19 cellular contexts compared by ENCODE assay signal in the genomic region with DNA sequence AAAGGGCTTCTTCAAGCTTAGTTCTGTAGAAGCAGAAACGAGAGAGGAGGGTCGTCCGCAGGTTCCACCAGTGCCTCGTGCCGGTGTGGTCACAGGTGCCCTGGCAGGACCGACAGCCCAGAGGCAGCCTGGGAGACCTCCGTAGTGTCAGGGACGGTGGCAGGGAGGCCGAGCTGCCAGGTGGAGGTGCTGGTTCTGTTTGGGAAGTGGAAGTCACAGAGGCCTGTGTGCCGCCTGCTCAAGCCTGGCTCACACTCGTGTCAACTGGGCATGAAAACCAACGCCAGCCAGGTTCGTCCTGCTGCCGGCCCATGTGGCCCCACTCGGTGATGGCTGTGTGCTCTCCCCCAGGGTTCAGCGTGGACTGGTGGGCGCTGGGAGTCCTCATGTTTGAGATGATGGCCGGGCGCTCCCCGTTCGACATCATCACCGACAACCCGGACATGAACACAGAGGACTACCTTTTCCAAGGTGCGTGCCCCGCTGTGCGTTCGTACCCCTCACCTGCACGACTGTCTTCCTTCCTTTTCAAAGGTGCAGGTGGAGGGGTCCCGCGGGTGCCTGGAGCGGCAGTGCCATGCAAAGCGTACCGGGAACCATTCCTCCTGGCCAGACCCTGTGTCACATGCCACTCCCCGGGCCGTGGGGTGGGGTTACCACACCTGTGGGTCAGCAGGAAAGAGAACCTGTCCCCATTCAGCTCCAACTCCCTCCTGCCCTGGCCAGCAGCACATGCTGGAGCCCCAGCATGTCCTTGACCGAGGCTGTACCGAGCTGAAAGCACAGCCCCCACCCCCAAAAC. TPM values are rescaled to one million over a fixed set of nuclear protein-coding genes. Genes with fewer than 3 reads are reported as not detected.
DNase-seq lines count a peak whose midpoint lies in the region; ATAC-seq and TF ChIP-seq lines count a peak whose summit lies in the region.
"Had no signal": no experiment of that assay in that cellular context is flagged by ENCODE, and none has a peak within 500 bp of the region (broad histone marks: within the 10 kb centered on the region; RNA-seq: fewer than 3 reads in every experiment).

No MANE protein-coding gene starts in this region.

- H3K9me3 ChIP-seq in BLaER1 = no peaks in the 10 kb centered on the region
- no peaks in the 10 kb centered on the region for H3K9me3 ChIP-seq in neural progenitor cell (ENCODE audit: low read depth)
- H3K9me3 ChIP-seq: BE2C, upper lobe of left lung had no signal

- H3K79me1 ChIP-seq in mesendoderm (ENCODE audit: low read length) = no peaks in the 10 kb centered on the region

- H3K27me3 Mint-ChIP-seq in GM23338 (ENCODE audit: insufficient read depth, low read depth, poor library complexity) (peaks cover 9% of the 10 kb centered on the region), neural progenitor cell (ENCODE audit: insufficient read depth, low read depth) (peaks cover 5% of the 10 kb centered on the region)
- H3K27me3 Mint-ChIP-seq in activated T-helper 17 cell treated with anti-CD3 and anti-CD28 coated beads, Interleukin-2, amount 50 U/mL, for 72 hours = no peaks in the 10 kb centered on the region
- H3K27me3 Mint-ChIP-seq in activated naive CD4-positive, alpha-beta T cell treated with anti-CD3 and anti-CD28 coated beads for 36 hours (ENCODE audit: low read depth) = no peaks in the 10 kb centered on the region
- H3K27me3 Mint-ChIP-seq: activated CD4-positive, alpha-beta memory T cell treated with anti-CD3 and anti-CD28 coated beads, Interleukin-2, amount 10 ng/mL, durations not matched to agents 7 days and 5 days; activated T-cell treated with anti-CD3 and anti-CD28 coated beads, Interleukin-2, amount 50 U/mL, for 24 hours; effector memory CD8-positive, alpha-beta T cell; natural killer cell treated with Interleukin-12 subunit alpha and Interleukin-12 subunit beta and Interleukin-15 and Interleukin-18, amount 100 ng/mL, for 72 hours; progenitor cell of endocrine pancreas had no signal

- intact Hi-C loops in activated naive CD4-positive, alpha-beta T cell treated with anti-CD3 and anti-CD28 coated beads for 36 hours (cut with micrococcal nuclease) = loop anchor here (1.0 kb wide), 1 partner anchor 82 kb away; no protein-coding TSS in a partner anchor

- no peak overlapping the region for H2AK5ac ChIP-seq in mesendoderm (ENCODE audit: low read length)

- no peaks in the 10 kb centered on the region for H3K9me2 ChIP-seq in GM23338 (ENCODE audit: insufficient read depth)

- no peak overlapping the region for H2BK120ac ChIP-seq in mesendoderm (ENCODE audit: low read depth, low read length)

- H4K20me1 ChIP-seq in BLaER1 = peaks cover 86% of the 10 kb centered on the region
- H4K20me1 ChIP-seq in GM23338 (replicated peaks; ENCODE audit: insufficient read depth) = no peaks in the 10 kb centered on the region; the same call in 1 of the 2 replicates
- H4K20me1 ChIP-seq in neural progenitor cell (ENCODE audit: low read depth) = no peaks in the 10 kb centered on the region

- H3K9ac ChIP-seq in BLaER1 (no peak overlapping the region), neural progenitor cell (no peak overlapping the region), mesendoderm (ENCODE audit: low read length) (no peak overlapping the region)

- H3K27ac Mint-ChIP-seq in GM23338 (peak overlapping the region; percentile 75), neural progenitor cell (peak overlapping the region; percentile 50)
- no peak overlapping the region for H3K27ac Mint-ChIP-seq in activated T-helper 17 cell treated with anti-CD3 and anti-CD28 coated beads, Interleukin-2, amount 50 U/mL, for 72 hours
- no peak overlapping the region for H3K27ac Mint-ChIP-seq in activated naive CD4-positive, alpha-beta T cell treated with anti-CD3 and anti-CD28 coated beads for 36 hours
- H3K27ac Mint-ChIP-seq: activated CD4-positive, alpha-beta memory T cell treated with anti-CD3 and anti-CD28 coated beads, Interleukin-2, amount 10 ng/mL, durations not matched to agents 7 days and 5 days; natural killer cell treated with Interleukin-12 subunit alpha and Interleukin-12 subunit beta and Interleukin-15 and Interleukin-18, amount 100 ng/mL, for 72 hours; progenitor cell of endocrine pancreas had no signal

- H3K4me1 Mint-ChIP-seq in GM23338 (peaks cover 4% of the 10 kb centered on the region), neural progenitor cell (no peaks in the 10 kb centered on the region)
- no peaks in the 10 kb centered on the region for H3K4me1 Mint-ChIP-seq in activated T-helper 17 cell treated with anti-CD3 and anti-CD28 coated beads, Interleukin-2, amount 50 U/mL, for 72 hours
- no peaks in the 10 kb centered on the region for H3K4me1 Mint-ChIP-seq in activated naive CD4-positive, alpha-beta T cell treated with anti-CD3 and anti-CD28 coated beads for 36 hours (ENCODE audit: low read depth)

- H4K8ac ChIP-seq in mesendoderm (ENCODE audit: low read depth, low read length) = no peak overlapping the region

- ATAC-seq in GM23338 (peak; percentile 18), HG03097 (IDR thresholded peaks at IDR 0.05; ENCODE audit: low FRiP score, unreplicated experiment) (no peak)
- ATAC-seq in activated T-helper 17 cell treated with anti-CD3 and anti-CD28 coated beads, Interleukin-2, amount 50 U/mL, for 72 hours (replicated peaks) = peak; percentile 22
- ATAC-seq: natural killer cell treated with Interleukin-12 subunit alpha and Interleukin-12 subunit beta and Interleukin-15 and Interleukin-18, amount 100 ng/mL, for 72 hours had no signal

- H3K27ac ChIP-seq in BLaER1 (no peak overlapping the region), GM23338 (ENCODE audit: low read depth) (0 out of 2 replicates have a peak overlapping the region, but pooled peaks have one; percentile 32), neural progenitor cell (no peak overlapping the region), mesendoderm (ENCODE audit: low read depth, low read length) (no peak overlapping the region)
- H3K27ac ChIP-seq: brain microvascular endothelial cell, foreskin keratinocyte had no signal

- H3F3A ChIP-seq in GM23338 (replicated peaks; ENCODE audit: low read depth) (peaks cover 6% of the 10 kb centered on the region; the same call in 1 of the 2 replicates), neural progenitor cell (ENCODE audit: low read depth) (peaks cover 3% of the 10 kb centered on the region)

- peaks cover 92% of the 10 kb centered on the region for H3K36me3 ChIP-seq in BLaER1
- no peaks in the 10 kb centered on the region for H3K36me3 ChIP-seq in GM23338 (ENCODE audit: insufficient read depth)
- no peaks in the 10 kb centered on the region for H3K36me3 ChIP-seq in neural progenitor cell
- H3K36me3 ChIP-seq in mesendoderm (ENCODE audit: control insufficient read depth, insufficient read depth, low read length) = peaks cover 2% of the 10 kb centered on the region
- H3K36me3 ChIP-seq: BE2C, brain microvascular endothelial cell had no signal

- H3K4me2 ChIP-seq in BLaER1 (peak overlapping the region; percentile 59), GM23338 (no peak overlapping the region), neural progenitor cell (no peak overlapping the region), mesendoderm (ENCODE audit: low read length) (no peak overlapping the region)

- H2BK15ac ChIP-seq in mesendoderm (replicated peaks; ENCODE audit: low read depth) = no peak overlapping the region

- H2AFZ ChIP-seq in GM23338 (no peak overlapping the region), neural progenitor cell (replicated peaks) (no peak overlapping the region)

- H2BK5ac ChIP-seq in mesendoderm (ENCODE audit: low read length) = no peak overlapping the region

- TF ChIP-seq CTCF in GM23338 (conservative IDR thresholded peaks at IDR 0.05; ENCODE audit: low read depth in 2 of 2) = 0 out of 4 replicates have a peak, but pooled peaks of 1 of the 2 experiments have one; percentile 10
- no peak for TF ChIP-seq CTCF in neural progenitor cell (IDR thresholded peaks at IDR 0.05)

- no peaks in the 10 kb centered on the region for H3K27me3 ChIP-seq in BLaER1
- no peaks in the 10 kb centered on the region for H3K27me3 ChIP-seq in GM23338 (ENCODE audit: insufficient read depth)
- no peaks in the 10 kb centered on the region for H3K27me3 ChIP-seq in neural progenitor cell
- no peaks in the 10 kb centered on the region for H3K27me3 ChIP-seq in mesendoderm (ENCODE audit: insufficient read depth, low read length, poor library complexity)
- H3K27me3 ChIP-seq: BE2C, brain microvascular endothelial cell, foreskin keratinocyte, upper lobe of left lung had no signal

- H3K79me2 ChIP-seq in GM23338 (replicated peaks; ENCODE audit: insufficient read depth) = no peaks in the 10 kb centered on the region
- no peaks in the 10 kb centered on the region for H3K79me2 ChIP-seq in neural progenitor cell (ENCODE audit: low read depth)
- H3K79me2 ChIP-seq in mesendoderm (ENCODE audit: control insufficient read depth, insufficient read depth, low read length) = no peaks in the 10 kb centered on the region

- H4K5ac ChIP-seq in mesendoderm (ENCODE audit: low read length) = no peak overlapping the region

- H3K4me1 ChIP-seq in BLaER1 = peaks cover 15% of the 10 kb centered on the region
- H3K4me1 ChIP-seq in GM23338 (ENCODE audit: insufficient read depth) = no peaks in the 10 kb centered on the region
- H3K4me1 ChIP-seq in neural progenitor cell = no peaks in the 10 kb centered on the region
- no peaks in the 10 kb centered on the region for H3K4me1 ChIP-seq in mesendoderm (ENCODE audit: control insufficient read depth, low read depth, low read length)
- H3K4me1 ChIP-seq: BE2C, foreskin keratinocyte had no signal

- H3K4me3 ChIP-seq in BLaER1 = no peak overlapping the region
- no peak overlapping the region for H3K4me3 ChIP-seq in GM23338
- no peak overlapping the region for H3K4me3 ChIP-seq in neural progenitor cell
- H3K4me3 ChIP-seq in mesendoderm (ENCODE audit: low read length) = no peak overlapping the region
- H3K4me3 ChIP-seq: GM12878 had no signal

- H3K4me3 Mint-ChIP-seq in GM23338 = no peak overlapping the region
- H3K4me3 Mint-ChIP-seq in activated T-helper 17 cell treated with anti-CD3 and anti-CD28 coated beads, Interleukin-2, amount 50 U/mL, for 72 hours = no peak overlapping the region
- H3K4me3 Mint-ChIP-seq in neural progenitor cell = no peak overlapping the region
- no peak overlapping the region for H3K4me3 Mint-ChIP-seq in activated naive CD4-positive, alpha-beta T cell treated with anti-CD3 and anti-CD28 coated beads for 36 hours
- H3K4me3 Mint-ChIP-seq: effector memory CD8-positive, alpha-beta T cell; natural killer cell treated with Interleukin-12 subunit alpha and Interleukin-12 subunit beta and Interleukin-15 and Interleukin-18, amount 100 ng/mL, for 72 hours had no signal

- no peak overlapping the region for H3K18ac ChIP-seq in mesendoderm (ENCODE audit: low read length)

- DNase-seq in GM23338 (ENCODE audit: low spot score) (peak; percentile 34), neural progenitor cell (ENCODE audit: low spot score) (no peak), AG08395 (ENCODE audit: low spot score) (no peak), mesendoderm (no peak)
- no peak for DNase-seq in activated naive CD4-positive, alpha-beta T cell treated with anti-CD3 and anti-CD28 coated beads for 36 hours
- DNase-seq: brain microvascular endothelial cell; effector memory CD8-positive, alpha-beta T cell; T-helper 9 cell had no signal

- no peaks in the 10 kb centered on the region for H3K9me3 Mint-ChIP-seq in GM23338
- H3K9me3 Mint-ChIP-seq in activated T-helper 17 cell treated with anti-CD3 and anti-CD28 coated beads, Interleukin-2, amount 50 U/mL, for 72 hours = no peaks in the 10 kb centered on the region
- no peaks in the 10 kb centered on the region for H3K9me3 Mint-ChIP-seq in neural progenitor cell
- H3K9me3 Mint-ChIP-seq in activated naive CD4-positive, alpha-beta T cell treated with anti-CD3 and anti-CD28 coated beads for 36 hours = no peaks in the 10 kb centered on the region
- H3K9me3 Mint-ChIP-seq: activated CD4-positive, alpha-beta memory T cell treated with anti-CD3 and anti-CD28 coated beads, Interleukin-2, amount 10 ng/mL, durations not matched to agents 7 days and 5 days; activated T-cell treated with anti-CD3 and anti-CD28 coated beads, Interleukin-2, amount 50 U/mL, for 24 hours; effector memory CD8-positive, alpha-beta T cell; natural killer cell treated with Interleukin-12 subunit alpha and Interleukin-12 subunit beta and Interleukin-15 and Interleukin-18, amount 100 ng/mL, for 72 hours had no signal

- CTCF ChIA-PET in activated naive CD4-positive, alpha-beta T cell treated with anti-CD3 and anti-CD28 coated beads for 36 hours (lab: Charles Lee) = interaction anchor here (0.6 to 2.6 kb wide), 19 partner anchors 8 to 426 kb away, joined by 3 to 12 read pairs (median 6); a partner anchor contains a TSS

- peaks cover 22% of the 10 kb centered on the region for H3K36me3 Mint-ChIP-seq in GM23338 (ENCODE audit: low read depth)
- no peaks in the 10 kb centered on the region for H3K36me3 Mint-ChIP-seq in activated T-helper 17 cell treated with anti-CD3 and anti-CD28 coated beads, Interleukin-2, amount 50 U/mL, for 72 hours (ENCODE audit: low read depth)
- H3K36me3 Mint-ChIP-seq in neural progenitor cell = peaks cover 2% of the 10 kb centered on the region
- H3K36me3 Mint-ChIP-seq in activated naive CD4-positive, alpha-beta T cell treated with anti-CD3 and anti-CD28 coated beads for 36 hours (ENCODE audit: low read depth) = peaks cover 5% of the 10 kb centered on the region
- H3K36me3 Mint-ChIP-seq: natural killer cell treated with Interleukin-12 subunit alpha and Interleukin-12 subunit beta and Interleukin-15 and Interleukin-18, amount 100 ng/mL, for 72 hours had no signal

- H3K23ac ChIP-seq in mesendoderm (ENCODE audit: low read length) = no peak overlapping the region

- WGBS in mesendoderm (ENCODE audit: extremely low coverage, insufficient coverage, low lambda C conversion rate) = no CpG with 5 or more reads among the region's 37 CpGs

- H3K56ac ChIP-seq in mesendoderm (ENCODE audit: low read length) = no peak overlapping the region

- no peak overlapping the region for H3K4ac ChIP-seq in mesendoderm (ENCODE audit: low read depth, low read length)

RNA-seq across cellular contexts. Expression of a gene that starts 20.8 kb away (rescaled TPM):
- total RNA-seq in GM23338 (2014; rRNA removed; shearing (Covaris generic)) = 54.3 and 79.1 TPM in 2 replicates
- 167 and 173 TPM in 2 replicates for polyA plus RNA-seq in GM23338 (2016; fragmentation: Nextera tagmentation; extraction: Ambion mirVana)
- total RNA-seq in activated T-helper 17 cell treated with anti-CD3 and anti-CD28 coated beads, Interleukin-2, amount 50 U/mL, for 72 hours = 10 to 100 TPM; 56.7 to 68.3 TPM
- 11.3 and 68.2 TPM in 2 replicates for total RNA-seq in neural progenitor cell (ENCODE audit: low replicate concordance)
- total RNA-seq in activated naive CD4-positive, alpha-beta T cell treated with anti-CD3 and anti-CD28 coated beads for 36 hours = 10 to 100 TPM; 48.2 to 54.4 TPM
- 85.8 TPM for polyA plus RNA-seq in mesendoderm (2013, experiment 1 of 2)
- polyA plus RNA-seq in mesendoderm (2013, experiment 2 of 2) = 84.4 TPM

RNA-seq across cellular contexts. Expression of a gene that starts 54.4 kb away (rescaled TPM):
- total RNA-seq in GM23338 (2014; rRNA removed; shearing (Covaris generic)) = 62.8 and 66.8 TPM in 2 replicates
- 9.3 and 10.4 TPM in 2 replicates for polyA plus RNA-seq in GM23338 (2016; fragmentation: Nextera tagmentation; extraction: Ambion mirVana)
- 10 to 100 TPM; 39.5 to 52.1 TPM for total RNA-seq in activated T-helper 17 cell treated with anti-CD3 and anti-CD28 coated beads, Interleukin-2, amount 50 U/mL, for 72 hours
- total RNA-seq in neural progenitor cell (ENCODE audit: low replicate concordance) = 7.4 and 15.7 TPM in 2 replicates
- total RNA-seq in activated naive CD4-positive, alpha-beta T cell treated with anti-CD3 and anti-CD28 coated beads for 36 hours = 10 to 100 TPM; 25.5 to 26.3 TPM
- polyA plus RNA-seq in mesendoderm (2013, experiment 1 of 2) = 48.1 TPM
- 51.1 TPM for polyA plus RNA-seq in mesendoderm (2013, experiment 2 of 2)

Comparison
In these comparisons a context has a peak if more than half of its experiments do, and no peak if none do; other contexts are left out.
1. H3K27ac Mint-ChIP-seq: peak in GM23338 (single experiment) and neural progenitor cell (single experiment); none in activated T-helper 17 cell treated with anti-CD3 and anti-CD28 coated beads, Interleukin-2, amount 50 U/mL, for 72 hours (single experiment) and activated naive CD4-positive, alpha-beta T cell treated with anti-CD3 and anti-CD28 coated beads for 36 hours (single experiment).